ENCODE assay signal across 1 cellular context in the genomic region with DNA sequence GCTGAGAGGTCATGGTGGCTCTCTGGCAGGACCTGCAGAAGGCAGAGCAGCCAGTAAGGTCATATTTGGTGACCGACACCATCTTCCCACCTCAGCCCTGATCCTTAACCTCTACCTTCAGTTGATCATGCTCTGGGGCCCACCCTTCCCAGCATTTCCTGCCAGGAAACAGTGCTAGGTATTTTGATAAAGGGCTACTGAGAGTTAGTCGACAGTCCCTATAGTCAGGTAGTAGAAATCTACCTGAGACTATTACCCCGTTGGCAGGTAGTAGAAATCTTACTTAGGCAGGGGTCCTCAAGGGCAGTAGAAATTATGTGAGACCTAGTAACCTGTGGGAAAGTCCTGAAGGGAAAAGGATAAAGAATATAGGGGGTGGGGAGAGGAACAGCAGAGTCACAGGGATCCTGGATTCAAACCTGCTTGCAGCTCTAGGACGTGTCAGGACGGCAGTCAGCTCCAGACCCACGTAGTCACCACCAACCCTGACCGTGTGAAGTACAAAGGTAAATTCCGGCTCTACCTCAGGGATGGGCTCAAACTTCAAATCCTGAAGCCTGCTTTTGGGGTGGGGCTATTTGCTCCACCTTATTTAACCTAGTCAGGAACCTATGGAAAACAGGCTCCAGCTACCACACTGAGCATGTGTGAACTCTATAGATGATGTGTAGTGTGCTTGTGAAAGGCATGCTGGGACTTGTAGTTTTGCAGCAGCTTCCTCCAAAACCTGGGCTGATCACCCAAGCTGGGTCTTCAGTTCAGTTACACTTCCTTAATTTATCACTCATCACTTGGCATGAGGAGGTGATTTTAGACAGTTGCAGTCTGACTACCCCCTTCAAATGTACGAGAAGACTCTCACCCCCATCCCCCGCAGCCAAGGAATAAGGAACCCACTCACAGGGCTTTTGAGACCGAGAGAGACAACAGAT.
TF ChIP-seq lines count a peak whose summit lies in the region.

TSS of gene DQX1 (minus strand) at position 515 of the 932 bp plus-strand sequence. CDS start at position 13, 502 bp downstream.

TF ChIP-seq in HepG2, 621 proteins besides CTCF, POLR2A, EP300 and RAD21 (continued from another document and continues in another):
- TF ChIP-seq MLX (CRISPR knock-in tag; IDR thresholded peaks at IDR 0.05) (peak; percentile 84; the same call in 1 of the 2 replicates), HDAC2 (CRISPR knock-in tag; IDR thresholded peaks at IDR 0.05) (peak; percentile 76), FOXA3 (CRISPR knock-in tag; IDR thresholded peaks at IDR 0.05) (peak; percentile 64; the same call in 1 of the 2 replicates), ELF3 (CRISPR knock-in tag; IDR thresholded peaks at IDR 0.05) (peak; percentile 75; the same call in 1 of the 2 replicates), RBM22 (optimal IDR thresholded peaks at IDR 0.05; ENCODE audit: low read length) (peak; percentile 84), ATRX (CRISPR knock-in tag; IDR thresholded peaks at IDR 0.05; ENCODE audit: borderline replicate concordance) (no peak), ZNF317 (CRISPR knock-in tag; IDR thresholded peaks at IDR 0.05) (peak; percentile 100), CCAR2 (optimal IDR thresholded peaks at IDR 0.05; ENCODE audit: low read depth, low read length) (peak; percentile 56), ZNF839 (CRISPR knock-in tag; IDR thresholded peaks at IDR 0.05; ENCODE audit: borderline replicate concordance) (no peak), ZNF441 (CRISPR knock-in tag; IDR thresholded peaks at IDR 0.05; ENCODE audit: borderline replicate concordance) (peak; percentile 78; the same call in 1 of the 2 replicates), ZNF556 (CRISPR knock-in tag; IDR thresholded peaks at IDR 0.05; ENCODE audit: borderline replicate concordance) (no peak), AHDC1 (CRISPR knock-in tag; IDR thresholded peaks at IDR 0.05; ENCODE audit: borderline replicate concordance) (no peak; the same call in 1 of the 2 replicates), NR2F2 (IDR thresholded peaks at IDR 0.05; ENCODE audit: borderline replicate concordance, low read depth) (0 out of 2 replicates have a peak, but pooled peaks have one; percentile 19), ZMYM4 (CRISPR knock-in tag; IDR thresholded peaks at IDR 0.05) (peak; percentile 30; the same call in 1 of the 2 replicates), PAF1 (CRISPR knock-in tag; IDR thresholded peaks at IDR 0.05) (0 out of 2 replicates have a peak, but pooled peaks have one; percentile 73), YEATS2 (CRISPR knock-in tag; IDR thresholded peaks at IDR 0.05; ENCODE audit: borderline replicate concordance) (peak; percentile 76; the same call in 1 of the 2 replicates), RBFOX2 (IDR thresholded peaks at IDR 0.05; ENCODE audit: low read depth, low read length) (peak; percentile 69), FOXK2 (IDR thresholded peaks at IDR 0.05) (peak; percentile 69; the same call in 1 of the 2 replicates), ZNF598 (CRISPR knock-in tag; IDR thresholded peaks at IDR 0.05; ENCODE audit: borderline replicate concordance) (peak; percentile 73), KLF16 (CRISPR knock-in tag; IDR thresholded peaks at IDR 0.05) (peak in 1 of 2 experiments; percentile 69; a peak in 1 of 4 replicates), POGZ (CRISPR knock-in tag; IDR thresholded peaks at IDR 0.05) (0 out of 2 replicates have a peak, but pooled peaks have one; percentile 17), THAP7 (CRISPR knock-in tag; IDR thresholded peaks at IDR 0.05) (peak; percentile 49; the same call in 1 of the 2 replicates), TSC22D2 (CRISPR knock-in tag; IDR thresholded peaks at IDR 0.05; ENCODE audit: borderline replicate concordance) (0 out of 2 replicates have a peak, but pooled peaks have one; percentile 82), PCBP2 (optimal IDR thresholded peaks at IDR 0.05; ENCODE audit: low read depth, low read length, poor library complexity, severe bottlenecking) (no peak), PBX2 (CRISPR knock-in tag; IDR thresholded peaks at IDR 0.05) (no peak), POLR2G (IDR thresholded peaks at IDR 0.05; ENCODE audit: low read depth, low read length) (peak; percentile 95), MLXIP (CRISPR knock-in tag; IDR thresholded peaks at IDR 0.05; ENCODE audit: borderline replicate concordance) (no peak), MAFK (conservative IDR thresholded peaks at IDR 0.05 in 1 of 2, IDR thresholded peaks at IDR 0.05 in 1 of 2; ENCODE audit: low read length in 2 of 2) (0 out of 4 replicates have a peak, but pooled peaks of 1 of the 2 experiments have one; percentile 0), SIN3B (IDR thresholded peaks at IDR 0.05; ENCODE audit: low read length) (no peak), MIER3 (CRISPR knock-in tag; IDR thresholded peaks at IDR 0.05; ENCODE audit: borderline replicate concordance) (peak; percentile 83; the same call in 1 of the 2 replicates)
- TF ChIP-seq, protein P1, sequence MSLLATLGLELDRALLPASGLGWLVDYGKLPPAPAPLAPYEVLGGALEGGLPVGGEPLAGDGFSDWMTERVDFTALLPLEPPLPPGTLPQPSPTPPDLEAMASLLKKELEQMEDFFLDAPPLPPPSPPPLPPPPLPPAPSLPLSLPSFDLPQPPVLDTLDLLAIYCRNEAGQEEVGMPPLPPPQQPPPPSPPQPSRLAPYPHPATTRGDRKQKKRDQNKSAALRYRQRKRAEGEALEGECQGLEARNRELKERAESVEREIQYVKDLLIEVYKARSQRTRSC (CRISPR knock-in tag; IDR thresholded peaks at IDR 0.05; ENCODE audit: low read depth), result no peak
- TF ChIP-seq, protein P2, sequence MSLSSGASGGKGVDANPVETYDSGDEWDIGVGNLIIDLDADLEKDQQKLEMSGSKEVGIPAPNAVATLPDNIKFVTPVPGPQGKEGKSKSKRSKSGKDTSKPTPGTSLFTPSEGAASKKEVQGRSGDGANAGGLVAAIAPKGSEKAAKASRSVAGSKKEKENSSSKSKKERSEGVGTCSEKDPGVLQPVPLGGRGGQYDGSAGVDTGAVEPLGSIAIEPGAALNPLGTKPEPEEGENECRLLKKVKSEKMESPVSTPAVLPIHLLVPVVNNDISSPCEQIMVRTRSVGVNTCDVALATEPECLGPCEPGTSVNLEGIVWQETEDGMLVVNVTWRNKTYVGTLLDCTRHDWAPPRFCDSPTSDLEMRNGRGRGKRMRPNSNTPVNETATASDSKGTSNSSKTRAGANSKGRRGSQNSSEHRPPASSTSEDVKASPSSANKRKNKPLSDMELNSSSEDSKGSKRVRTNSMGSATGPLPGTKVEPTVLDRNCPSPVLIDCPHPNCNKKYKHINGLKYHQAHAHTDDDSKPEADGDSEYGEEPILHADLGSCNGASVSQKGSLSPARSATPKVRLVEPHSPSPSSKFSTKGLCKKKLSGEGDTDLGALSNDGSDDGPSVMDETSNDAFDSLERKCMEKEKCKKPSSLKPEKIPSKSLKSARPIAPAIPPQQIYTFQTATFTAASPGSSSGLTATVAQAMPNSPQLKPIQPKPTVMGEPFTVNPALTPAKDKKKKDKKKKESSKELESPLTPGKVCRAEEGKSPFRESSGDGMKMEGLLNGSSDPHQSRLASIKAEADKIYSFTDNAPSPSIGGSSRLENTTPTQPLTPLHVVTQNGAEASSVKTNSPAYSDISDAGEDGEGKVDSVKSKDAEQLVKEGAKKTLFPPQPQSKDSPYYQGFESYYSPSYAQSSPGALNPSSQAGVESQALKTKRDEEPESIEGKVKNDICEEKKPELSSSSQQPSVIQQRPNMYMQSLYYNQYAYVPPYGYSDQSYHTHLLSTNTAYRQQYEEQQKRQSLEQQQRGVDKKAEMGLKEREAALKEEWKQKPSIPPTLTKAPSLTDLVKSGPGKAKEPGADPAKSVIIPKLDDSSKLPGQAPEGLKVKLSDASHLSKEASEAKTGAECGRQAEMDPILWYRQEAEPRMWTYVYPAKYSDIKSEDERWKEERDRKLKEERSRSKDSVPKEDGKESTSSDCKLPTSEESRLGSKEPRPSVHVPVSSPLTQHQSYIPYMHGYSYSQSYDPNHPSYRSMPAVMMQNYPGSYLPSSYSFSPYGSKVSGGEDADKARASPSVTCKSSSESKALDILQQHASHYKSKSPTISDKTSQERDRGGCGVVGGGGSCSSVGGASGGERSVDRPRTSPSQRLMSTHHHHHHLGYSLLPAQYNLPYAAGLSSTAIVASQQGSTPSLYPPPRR (CRISPR knock-in tag; IDR thresholded peaks at IDR 0.05; ENCODE audit: borderline replicate concordance), result no peak; the same call in 1 of the 2 replicates
- TF ChIP-seq, protein P3, sequence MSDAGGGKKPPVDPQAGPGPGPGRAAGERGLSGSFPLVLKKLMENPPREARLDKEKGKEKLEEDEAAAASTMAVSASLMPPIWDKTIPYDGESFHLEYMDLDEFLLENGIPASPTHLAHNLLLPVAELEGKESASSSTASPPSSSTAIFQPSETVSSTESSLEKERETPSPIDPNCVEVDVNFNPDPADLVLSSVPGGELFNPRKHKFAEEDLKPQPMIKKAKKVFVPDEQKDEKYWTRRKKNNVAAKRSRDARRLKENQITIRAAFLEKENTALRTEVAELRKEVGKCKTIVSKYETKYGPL (CRISPR knock-in tag; IDR thresholded peaks at IDR 0.05), result peak; percentile 21; the same call in 1 of the 2 replicates
- TF ChIP-seq, protein P4, sequence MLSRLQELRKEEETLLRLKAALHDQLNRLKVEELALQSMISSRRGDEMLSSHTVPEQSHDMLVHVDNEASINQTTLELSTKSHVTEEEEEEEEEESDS (CRISPR knock-in tag; IDR thresholded peaks at IDR 0.05; ENCODE audit: borderline replicate concordance), result no peak
- TF ChIP-seq, protein P5, sequence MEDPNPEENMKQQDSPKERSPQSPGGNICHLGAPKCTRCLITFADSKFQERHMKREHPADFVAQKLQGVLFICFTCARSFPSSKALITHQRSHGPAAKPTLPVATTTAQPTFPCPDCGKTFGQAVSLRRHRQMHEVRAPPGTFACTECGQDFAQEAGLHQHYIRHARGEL (CRISPR knock-in tag; IDR thresholded peaks at IDR 0.05), result no peak
